ENCODE assay signal across 27 cellular contexts in genomic region chr9:1718836-1719235, GRCh38.
DNase-seq lines count a peak whose midpoint lies in the region; FAIRE-seq lines count a peak whose summit lies in the region.
"Had no signal": no experiment of that assay in that cellular context is flagged by ENCODE, and none has a peak within 500 bp of the region (broad histone marks: within the 10 kb centered on the region; RNA-seq: fewer than 3 reads in every experiment).

No MANE protein-coding gene starts in this region.

- FAIRE-seq in frontal cortex (lab: Jason Lieb, UNC) = no peak
- FAIRE-seq: D721Med, GM12878, H54, islet of Langerhans, TTC549 had no signal

- DNase-seq in NCI-H187 treated with DMSO at 0.1 percent for 48 hours (lab: John Stamatoyannopoulos, UW) (peak; percentile 68), NCI-H187 (lab: John Stamatoyannopoulos, UW) (no peak), NCI-H1105 treated with DMSO at 0.1 percent for 48 hours (lab: John Stamatoyannopoulos, UW) (peak; percentile 55), NCI-H748 (lab: John Stamatoyannopoulos, UW; ENCODE audit: unreplicated experiment) (peak; percentile 95), mucosa of gallbladder (ENCODE audit: low spot score) (peak; percentile 13), frontal cortex (ENCODE audit: low spot score in 2 of 2) (no peak)
- DNase-seq in central memory CD4-positive, alpha-beta T cell = no peak
- no peak for DNase-seq in activated CD4-positive, alpha-beta T cell treated with anti-CD3 and anti-CD28 coated beads for 4 hours
- DNase-seq: activated CD4-positive, alpha-beta T cell treated with anti-CD3 and anti-CD28 coated beads, Interleukin-2, amount 50 U/mL, for 48 hours; activated naive CD4-positive, alpha-beta T cell; activated T-cell treated with anti-CD3 and anti-CD28 coated beads, Interleukin-2, amount 50 U/mL, for 72 hours; CD4-positive, CD25-positive, alpha-beta regulatory T cell; EL; foreskin fibroblast; head of caudate nucleus; NCI-H1930; NCI-H524; Peyer's patch; SHP77; stimulated activated naive CD4-positive, alpha-beta T cell; T-helper 17 cell; upper lobe of left lung had no signal

Comparison
In these comparisons a context has a peak if more than half of its experiments do, and no peak if none do; other contexts are left out.
1. DNase-seq: peak in NCI-H187 treated with DMSO at 0.1 percent for 48 hours (single experiment), NCI-H1105 treated with DMSO at 0.1 percent for 48 hours (single experiment), NCI-H748 (single experiment) and mucosa of gallbladder (single experiment); none in NCI-H187 (0 of 2), frontal cortex (0 of 2), central memory CD4-positive, alpha-beta T cell (single experiment) and activated CD4-positive, alpha-beta T cell treated with anti-CD3 and anti-CD28 coated beads for 4 hours (0 of 2).